17 cellular contexts compared by ENCODE assay signal in the genomic region with DNA sequence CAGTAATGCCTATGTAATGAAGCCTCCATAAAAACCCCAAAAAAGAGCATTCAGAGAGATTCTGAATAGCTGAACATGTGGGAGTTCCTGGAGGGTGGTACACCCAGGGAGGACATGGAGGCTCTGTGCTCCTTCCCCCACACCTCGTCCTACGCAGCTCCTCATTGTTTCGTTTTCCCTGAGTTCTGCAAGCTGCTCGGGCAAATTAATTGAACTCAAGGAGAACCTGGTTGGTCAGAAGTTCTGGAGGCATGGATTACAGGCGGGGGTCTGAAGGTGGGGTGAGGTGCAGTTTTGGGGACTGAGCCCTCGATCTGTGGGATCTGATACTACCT.
"Had no signal": no experiment of that assay in that cellular context is flagged by ENCODE, and none has a peak within 500 bp of the region (broad histone marks: within the 10 kb centered on the region; RNA-seq: fewer than 3 reads in every experiment).

No MANE protein-coding gene starts in this region.

- H3K4me3 ChIP-seq: gastrocnemius medialis, heart right ventricle, left ventricle myocardium inferior had no signal

- H3K27me3 ChIP-seq: gastrocnemius medialis, heart right ventricle had no signal

- H3K9me3 Mint-ChIP-seq: activated naive CD8-positive, alpha-beta T cell treated with anti-CD3 and anti-CD28 coated beads for 36 hours; activated T-cell treated with anti-CD3 and anti-CD28 coated beads, Interleukin-2, amount 50 U/mL, for 72 hours; effector memory CD8-positive, alpha-beta T cell; natural killer cell; WTC11 had no signal

- H3K27ac Mint-ChIP-seq: activated naive CD8-positive, alpha-beta T cell treated with anti-CD3 and anti-CD28 coated beads for 36 hours; activated T-cell treated with anti-CD3 and anti-CD28 coated beads, Interleukin-2, amount 50 U/mL, for 72 hours; effector memory CD8-positive, alpha-beta T cell; natural killer cell; WTC11 had no signal

- H3K4me3 Mint-ChIP-seq: activated naive CD8-positive, alpha-beta T cell treated with anti-CD3 and anti-CD28 coated beads for 36 hours; activated T-cell treated with anti-CD3 and anti-CD28 coated beads, Interleukin-2, amount 50 U/mL, for 72 hours; effector memory CD8-positive, alpha-beta T cell; natural killer cell; WTC11 had no signal

- H3K36me3 Mint-ChIP-seq: natural killer cell, WTC11 had no signal

- H3K27ac ChIP-seq: gastrocnemius medialis, heart right ventricle, left ventricle myocardium inferior had no signal

- H3K27me3 Mint-ChIP-seq: activated naive CD8-positive, alpha-beta T cell treated with anti-CD3 and anti-CD28 coated beads for 36 hours; effector memory CD8-positive, alpha-beta T cell had no signal

- H3K4me1 ChIP-seq: gastrocnemius medialis, heart right ventricle, left ventricle myocardium inferior had no signal

- H3K4me1 Mint-ChIP-seq: activated naive CD8-positive, alpha-beta T cell treated with anti-CD3 and anti-CD28 coated beads for 36 hours; natural killer cell; WTC11 had no signal

- H3K9me3 ChIP-seq: gastrocnemius medialis, heart right ventricle, left ventricle myocardium inferior had no signal

- DNase-seq: activated CD4-positive, alpha-beta T cell treated with anti-CD3 and anti-CD28 coated beads for 48 hours; activated CD8-positive, alpha-beta memory T cell treated with anti-CD3 and anti-CD28 coated beads, Interleukin-2, amount 50 U/mL, for 48 hours; activated gamma-delta T cell treated with Interleukin-2 at 50 U/mL for 16 hours; activated naive CD8-positive, alpha-beta T cell treated with anti-CD3 and anti-CD28 coated beads for 36 hours; activated T-cell treated with anti-CD3 and anti-CD28 coated beads, Interleukin-2, amount 50 U/mL, for 72 hours; amygdala; dermis blood vessel endothelial cell; effector memory CD8-positive, alpha-beta T cell; gastrocnemius medialis; heart right ventricle; left ventricle myocardium inferior; mesenchymal stem cell; natural killer cell; right cardiac atrium; stimulated activated naive CD8-positive, alpha-beta T cell treated with anti-CD3 and anti-CD28 coated beads, Interleukin-15, Interleukin-2, amounts not matched to agents 100 U/mL and 50 U/mL, for 24 hours; SW 1271 had no signal

- ATAC-seq: activated T-cell treated with anti-CD3 and anti-CD28 coated beads, Interleukin-2, amount 50 U/mL, for 72 hours; effector memory CD8-positive, alpha-beta T cell; gastrocnemius medialis; heart right ventricle; natural killer cell; right cardiac atrium; stimulated activated naive CD8-positive, alpha-beta T cell treated with anti-CD3 and anti-CD28 coated beads, Interleukin-15, Interleukin-2, amounts not matched to agents 100 U/mL and 50 U/mL, for 24 hours; WTC11 had no signal
